ENCODE assay signal across 22 cellular contexts in the genomic region with DNA sequence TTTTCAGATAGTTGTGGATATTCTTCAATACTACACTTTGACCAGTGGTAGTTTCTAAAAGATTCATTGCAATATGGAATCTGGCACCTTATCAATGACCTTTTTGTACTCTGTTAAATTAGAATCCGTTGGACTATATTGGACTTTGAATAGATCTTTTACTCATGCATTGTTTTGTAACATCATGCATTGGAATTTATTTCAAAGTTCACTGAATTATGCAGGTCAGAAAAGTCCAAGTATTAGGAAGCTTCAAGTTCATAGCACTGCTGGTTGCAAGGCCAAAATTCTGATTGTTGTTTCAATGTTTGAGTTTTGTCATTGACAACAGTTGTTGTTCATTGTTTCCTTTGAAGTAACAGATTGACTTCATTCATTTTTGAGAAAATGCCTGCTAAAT.
"Had no signal": no experiment of that assay in that cellular context is flagged by ENCODE, and none has a peak within 500 bp of the region (broad histone marks: within the 10 kb centered on the region; RNA-seq: fewer than 3 reads in every experiment).

No MANE protein-coding gene starts in this region.

- H3K36me3 ChIP-seq: ovary had no signal

- DNase-seq: hippocampal formation; kidney glomerular epithelial cell; left cardiac atrium; left lung; mesendoderm; naive B cell; ovary; spleen; stimulated activated CD4-positive, alpha-beta T cell treated with anti-CD3 and anti-CD28 coated beads, Interleukin-4, amount 100 ng/mL, for 24 hours; stimulated activated naive CD4-positive, alpha-beta T cell treated with Interleukin-2 at 50 U/mL for 16 hours; stimulated activated naive CD8-positive, alpha-beta T cell treated with anti-CD3 and anti-CD28 coated beads, Interleukin-15, amount 100 ng/mL, for 72 hours; substantia nigra; upper lobe of left lung had no signal

- H3K4me1 ChIP-seq: left lung, right atrium auricular region, spleen, upper lobe of left lung had no signal

- H3K27ac ChIP-seq: left lung, ovary, right atrium auricular region, skin epidermis, spleen, tibial nerve, upper lobe of left lung had no signal

- ATAC-seq: left cardiac atrium; left lung; natural killer cell treated with Interleukin-12 subunit alpha and Interleukin-12 subunit beta and Interleukin-15 and Interleukin-18, amount 100 ng/mL, for 72 hours; sciatic nerve; stimulated activated effector memory CD8-positive, alpha-beta T cell treated with anti-CD3 and anti-CD28 coated beads, Interleukin-12 subunit alpha, Interleukin-12 subunit beta, amount 100 ng/mL, for 72 hours; stimulated activated naive CD8-positive, alpha-beta T cell treated with anti-CD3 and anti-CD28 coated beads, Interleukin-15, amount 100 ng/mL, for 72 hours had no signal

- H3K9me3 ChIP-seq: left lung, ovary, right atrium auricular region, spleen, tibial nerve, upper lobe of left lung had no signal

- H3K27me3 ChIP-seq: left lung, ovary, right atrium auricular region, spleen, tibial nerve, upper lobe of left lung had no signal

- H3K4me3 ChIP-seq: left lung, lung, ovary, right atrium auricular region, skin epidermis, spleen, tibial nerve, upper lobe of left lung had no signal

- FAIRE-seq: keratinocyte, urothelium cell line had no signal
